Comparison of ENCODE assay signal across 19 cellular contexts in the genomic region with DNA sequence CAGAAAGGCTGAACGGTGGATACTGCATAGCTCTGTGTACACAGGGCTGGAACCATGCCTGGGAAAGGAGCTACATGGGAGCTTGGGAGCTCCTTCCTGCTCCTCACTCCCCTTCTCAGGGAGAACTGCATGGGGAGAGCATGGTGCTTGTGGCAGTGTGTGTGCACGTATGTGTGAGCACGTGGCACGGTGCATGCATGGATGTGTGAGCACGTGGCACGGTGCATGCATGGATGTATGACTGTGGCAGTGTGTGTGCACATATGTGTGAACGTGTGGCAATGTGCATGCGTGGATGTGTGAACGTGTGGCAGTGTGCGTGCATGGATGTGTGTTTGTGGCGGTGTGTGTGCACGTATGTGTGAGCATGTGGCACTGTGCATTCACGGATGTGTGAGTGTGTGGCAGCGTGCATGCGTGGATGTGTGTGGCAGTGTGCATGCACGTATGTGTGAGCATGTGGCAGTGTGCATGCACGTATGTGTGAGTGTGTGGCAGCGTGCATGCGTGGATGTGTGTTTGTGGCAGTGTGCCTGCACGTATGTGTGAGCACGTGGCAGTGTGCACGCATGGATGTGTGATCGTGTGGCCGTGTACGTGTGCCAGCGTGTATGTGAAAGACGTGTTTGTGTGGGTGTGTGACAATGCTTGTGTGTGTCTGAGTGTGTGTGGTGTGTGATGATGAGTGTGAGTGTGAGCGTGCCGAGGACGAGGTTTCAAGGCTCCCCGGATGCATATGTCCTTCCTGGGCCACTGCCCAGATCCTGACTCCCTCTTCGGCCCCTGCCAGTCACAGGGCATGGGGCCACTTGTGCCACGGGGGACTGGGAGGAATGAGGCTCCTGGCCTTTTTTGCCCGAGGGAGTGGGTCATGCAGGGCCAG. TPM values are rescaled to one million over a fixed set of nuclear protein-coding genes. Genes with fewer than 3 reads are reported as not detected.
A peak's percentile ranks its signal among the peaks of the same experiment; 100 is the strongest.
DNase-seq lines count a peak whose midpoint lies in the region; ATAC-seq, FAIRE-seq and TF ChIP-seq lines count a peak whose summit lies in the region.
"Had no signal": no experiment of that assay in that cellular context is flagged by ENCODE, and none has a peak within 500 bp of the region (broad histone marks: within the 10 kb centered on the region; RNA-seq: fewer than 3 reads in every experiment).

No MANE protein-coding gene starts in this region.

- H3K27ac Mint-ChIP-seq in glutamatergic neuron (ENCODE audit: unreplicated experiment): no peak overlapping the region

- BruUV-seq in HepG2 (replicated peaks; lab: Mats Ljungman, UMichigan): no TSS peak

- no peak overlapping the region for H3K4me2 ChIP-seq in HepG2 (ENCODE audit: low read depth, low read length)
- H3K4me2 ChIP-seq: KMS-11, PC-9 had no signal

- POLR2A ChIA-PET in HepG2 (lab: Yijun Ruan, JAX): interaction anchor here (1.1 kb wide), 1 partner anchor 21 kb away, joined by 3 read pairs; no protein-coding TSS in a partner anchor

- H3K36me3 ChIP-seq in HepG2 (replicated peaks in 1 of 2; ENCODE audit: control insufficient read depth in 1 of 2, insufficient read depth in 2 of 2, low read length in 2 of 2) (no peaks in the 10 kb centered on the region), right lobe of liver (no peaks in the 10 kb centered on the region)

- H3K27ac ChIP-seq in HepG2 (ENCODE audit: extremely low read length, insufficient read depth, low read length) (no peak overlapping the region), right lobe of liver (no peak overlapping the region)
- H3K27ac ChIP-seq: C4-2B, GM23248, KMS-11, PC-9 had no signal

- ATAC-seq in HepG2 (no peak; the same call in 2 of the 3 replicates), right lobe of liver (no peak), GM18861 (IDR thresholded peaks at IDR 0.05; ENCODE audit: unreplicated experiment) (no peak)

- DNase-seq in HepG2 (ENCODE audit: low spot score) (no peak), right lobe of liver (no peak), RPMI7951 (ENCODE audit: low read depth) (peak; percentile 48), glutamatergic neuron (no peak), urothelium cell line (ENCODE audit: low spot score) (no peak), SIG-M5 treated with dmso at 0.1 percent for 504 hours (lab: John Stamatoyannopoulos, UW; ENCODE audit: unreplicated experiment) (no peak), NCI-H345 treated with DMSO at 0.1 percent for 48 hours (lab: John Stamatoyannopoulos, UW; ENCODE audit: unreplicated experiment) (no peak)
- DNase-seq: DMS 273 treated with DMSO at 0.1 percent for 48 hours, GF-D8, NCI-H1436 treated with DMSO at 0.1 percent for 48 hours, NCI-H2029 treated with DMSO at 0.1 percent for 48 hours, NCI-H2171 treated with DMSO at 0.1 percent for 48 hours, NCI-H774 had no signal

- peaks cover 14% of the 10 kb centered on the region for H3K27me3 Mint-ChIP-seq in glutamatergic neuron (ENCODE audit: unreplicated experiment)

- no peaks in the 10 kb centered on the region for H3K4me1 Mint-ChIP-seq in glutamatergic neuron (ENCODE audit: low read depth, unreplicated experiment)

- no peak for FAIRE-seq in HepG2 (lab: Jason Lieb, UNC)
- FAIRE-seq in urothelium cell line (lab: Jason Lieb, UNC): peak; percentile 99
- FAIRE-seq: A204.1 had no signal

- H3K36me3 Mint-ChIP-seq in glutamatergic neuron (ENCODE audit: unreplicated experiment): peaks cover 12% of the 10 kb centered on the region

- H3K9me3 ChIP-seq in HepG2 (ENCODE audit: low read length): peaks cover 8% of the 10 kb centered on the region
- H3K9me3 ChIP-seq in right lobe of liver: no peaks in the 10 kb centered on the region

- H3K4me1 ChIP-seq in HepG2 (ENCODE audit: insufficient read depth, low read length) (peaks cover 23% of the 10 kb centered on the region), right lobe of liver (peaks cover 0 to 22% (median 9%) of the 10 kb centered on the region in 4 donors)

- no peak overlapping the region for H3K4me3 ChIP-seq in HepG2 (replicated peaks in 1 of 3; ENCODE audit: insufficient read depth in 1 of 3, low read depth in 2 of 3, low read length in 3 of 3)
- H3K4me3 ChIP-seq in right lobe of liver: no peak overlapping the region
- H3K4me3 ChIP-seq: GM23248, PC-9 had no signal

- TF ChIP-seq POLR2A in HepG2 (IDR thresholded peaks at IDR 0.05; ENCODE audit: insufficient read depth in 1 of 2, low read depth in 2 of 2, low read length in 2 of 2) (no peak), right lobe of liver (IDR thresholded peaks at IDR 0.05) (no peak)

- in situ Hi-C loops in HepG2 (cut with HindIII; ENCODE audit: extremely low pct_ligation_motif_present, low pct_unique_long_range_greater_than_20kb): no loop called here

- H3K79me2 ChIP-seq in HepG2 (ENCODE audit: insufficient read depth, low read length): no peaks in the 10 kb centered on the region

- H3K4me3 Mint-ChIP-seq in glutamatergic neuron (ENCODE audit: unreplicated experiment): peak overlapping the region; percentile 11

- intact Hi-C loops in HepG2 (cut with micrococcal nuclease; ENCODE audit: unreplicated experiment): no loop called here
- intact Hi-C loops in right lobe of liver (cut with DNase I): no loop called here

- TF ChIP-seq EP300 in HepG2 (IDR thresholded peaks at IDR 0.05; ENCODE audit: low read depth in 2 of 2, low read length in 2 of 2) (no peak), HepG2 (CRISPR knock-in tag; IDR thresholded peaks at IDR 0.05; ENCODE audit: borderline replicate concordance) (no peak)

- no peak for TF ChIP-seq RAD21 in HepG2 (CRISPR knock-in tag; IDR thresholded peaks at IDR 0.05)

- TF ChIP-seq CTCF in HepG2 (CRISPR knock-in tag; IDR thresholded peaks at IDR 0.05) (no peak), right lobe of liver (IDR thresholded peaks at IDR 0.05) (no peak), glutamatergic neuron (IDR thresholded peaks at IDR 0.05; ENCODE audit: partially characterized antibody, unreplicated experiment) (no peak)

- H3K9ac ChIP-seq in HepG2 (ENCODE audit: insufficient read depth, low read depth, low read length): no peak overlapping the region
- H3K9ac ChIP-seq: GM23248, KMS-11 had no signal

- peaks cover 13% of the 10 kb centered on the region for H3K9me3 Mint-ChIP-seq in glutamatergic neuron (ENCODE audit: unreplicated experiment)

- H2AFZ ChIP-seq in HepG2 (ENCODE audit: low read length): no peak overlapping the region
- H2AFZ ChIP-seq: GM23248, PC-9 had no signal

- no peaks in the 10 kb centered on the region; the same call in 1 of the 2 replicates for H4K20me1 ChIP-seq in HepG2 (ENCODE audit: insufficient read depth, low read length)

- CTCF ChIA-PET in HepG2 (lab: Yijun Ruan, JAX; ENCODE audit: low intra/inter-chr PET ratio, low total read pairs): interaction anchor here (1.2 to 1.8 kb wide), 2 partner anchors 21 to 86 kb away, joined by 4 to 9 read pairs; no protein-coding TSS in a partner anchor

- WGBS in HepG2 (ENCODE audit: low lambda C conversion rate): 63% methylated on average over 34 of the region's 34 CpGs
- WGBS in right lobe of liver (ENCODE audit: insufficient coverage, low coverage, low lambda C conversion rate, missing lambda C conversion rate): 85% methylated on average over 19 of the region's 34 CpGs

- H3K27me3 ChIP-seq in HepG2 (ENCODE audit: control insufficient read depth in 1 of 2, insufficient read depth in 2 of 2, low read length in 2 of 2) (peaks cover 8 to 53% of the 10 kb centered on the region in 2 experiments; a peak in 4 of 5 replicates), right lobe of liver (no peaks in the 10 kb centered on the region)

RNA-seq across cellular contexts. Expression of gene JPH3, which starts 52.4 kb away (rescaled TPM):
- total RNA-seq in HepG2 (2016; rRNA removed; fragmentation: Illumina TruSeq; extraction: Trizol) (not detected in 2 replicates), right lobe of liver (under 1 TPM in 2 of 6 experiments, not detected in 4; 0.07 to 0.12 TPM), glutamatergic neuron (ENCODE audit: unreplicated experiment) (10.5 TPM)
- not detected in 2 replicates for total RNA-seq in HepG2 (2016; cell fraction: cytosol; rRNA removed; fragmentation: Illumina TruSeq; extraction: Trizol; ENCODE audit: low read depth)
- not detected in 2 replicates for total RNA-seq in HepG2 (2016; cell fraction: insoluble cytoplasmic fraction; rRNA removed; fragmentation: Illumina TruSeq; extraction: Trizol)
- total RNA-seq in HepG2 (2016; cell fraction: membrane; rRNA removed; fragmentation: Illumina TruSeq; extraction: Trizol): not detected in 2 replicates
- total RNA-seq in HepG2 (2016; cell fraction: nucleus; rRNA removed; fragmentation: Illumina TruSeq; extraction: Trizol): not detected in 2 replicates
- polyA plus RNA-seq in HepG2 (2011; rRNA removed): not detected in 2 replicates
- not detected in 2 replicates for polyA plus RNA-seq in HepG2 (2011; cell fraction: cytosol; rRNA removed)
- polyA plus RNA-seq in HepG2 (2011; cell fraction: nucleus; rRNA removed): not detected in 2 replicates
- polyA plus RNA-seq in HepG2 (2012): 0.07 and 0.08 TPM in 2 replicates
- polyA plus RNA-seq in HepG2 (2016; cell fraction: cytosol; fragmentation: Illumina TruSeq; extraction: Trizol; ENCODE audit: low read depth): not detected in 2 replicates
- not detected in 2 replicates for polyA plus RNA-seq in HepG2 (2016; cell fraction: insoluble cytoplasmic fraction; fragmentation: Illumina TruSeq; extraction: Trizol; ENCODE audit: low read depth)
- not detected in 2 replicates for polyA plus RNA-seq in HepG2 (2016; cell fraction: membrane; fragmentation: Illumina TruSeq; extraction: Trizol; ENCODE audit: low read depth)
- polyA plus RNA-seq in HepG2 (2016; cell fraction: nucleus; fragmentation: Illumina TruSeq; extraction: Trizol; ENCODE audit: insufficient read depth, low read depth): not detected in 2 replicates
- polyA minus RNA-seq in HepG2 (2011; rRNA and poly(A)+ RNA removed; ENCODE audit: low replicate concordance): 0.07 TPM in 1 of 2 replicates, not detected in the other
- not detected in 2 replicates for polyA minus RNA-seq in HepG2 (2011; cell fraction: cytosol; rRNA and poly(A)+ RNA removed)
- not detected in 2 replicates for polyA minus RNA-seq in HepG2 (2011; cell fraction: nucleus; rRNA and poly(A)+ RNA removed)
- not detected in 2 replicates for total RNA-seq in RPMI7951 (2014; rRNA removed; shearing (Covaris generic))
- total RNA-seq: GM23248, PC-9 had no signal
- polyA plus RNA-seq: GM23248 had no signal

RNA-seq across cellular contexts. Expression of gene ZCCHC14, which starts 57.0 kb away (rescaled TPM):
- total RNA-seq in HepG2 (2016; rRNA removed; fragmentation: Illumina TruSeq; extraction: Trizol): 12.5 and 20.4 TPM in 2 replicates
- total RNA-seq in HepG2 (2016; cell fraction: cytosol; rRNA removed; fragmentation: Illumina TruSeq; extraction: Trizol; ENCODE audit: low read depth): 10.4 and 15.8 TPM in 2 replicates
- 11.4 and 19.2 TPM in 2 replicates for total RNA-seq in HepG2 (2016; cell fraction: insoluble cytoplasmic fraction; rRNA removed; fragmentation: Illumina TruSeq; extraction: Trizol)
- total RNA-seq in HepG2 (2016; cell fraction: membrane; rRNA removed; fragmentation: Illumina TruSeq; extraction: Trizol): 9.4 and 10.4 TPM in 2 replicates
- 21.7 and 25.2 TPM in 2 replicates for total RNA-seq in HepG2 (2016; cell fraction: nucleus; rRNA removed; fragmentation: Illumina TruSeq; extraction: Trizol)
- 12.4 and 13.9 TPM in 2 replicates for polyA plus RNA-seq in HepG2 (2011; rRNA removed)
- polyA plus RNA-seq in HepG2 (2011; cell fraction: cytosol; rRNA removed): 7.2 and 8.1 TPM in 2 replicates
- polyA plus RNA-seq in HepG2 (2011; cell fraction: nucleus; rRNA removed): 44.4 and 55.9 TPM in 2 replicates
- 24.9 and 25.6 TPM in 2 replicates for polyA plus RNA-seq in HepG2 (2012)
- 0.75 and 0.90 TPM in 2 replicates for polyA plus RNA-seq in HepG2 (2016; cell fraction: cytosol; fragmentation: Illumina TruSeq; extraction: Trizol; ENCODE audit: low read depth)
- 19.5 and 24.4 TPM in 2 replicates for polyA plus RNA-seq in HepG2 (2016; cell fraction: insoluble cytoplasmic fraction; fragmentation: Illumina TruSeq; extraction: Trizol; ENCODE audit: low read depth)
- 3.1 and 3.9 TPM in 2 replicates for polyA plus RNA-seq in HepG2 (2016; cell fraction: membrane; fragmentation: Illumina TruSeq; extraction: Trizol; ENCODE audit: low read depth)
- 46.5 and 48.4 TPM in 2 replicates for polyA plus RNA-seq in HepG2 (2016; cell fraction: nucleus; fragmentation: Illumina TruSeq; extraction: Trizol; ENCODE audit: insufficient read depth, low read depth)
- polyA minus RNA-seq in HepG2 (2011; rRNA and poly(A)+ RNA removed; ENCODE audit: low replicate concordance): 16.6 and 28.7 TPM in 2 replicates
- 20.6 and 23.9 TPM in 2 replicates for polyA minus RNA-seq in HepG2 (2011; cell fraction: cytosol; rRNA and poly(A)+ RNA removed)
- polyA minus RNA-seq in HepG2 (2011; cell fraction: nucleus; rRNA and poly(A)+ RNA removed): 24.0 and 26.7 TPM in 2 replicates
- total RNA-seq in right lobe of liver: 10 to 100 TPM; 12.6 to 26.5 (median 17.7) TPM
- 6.5 and 7.6 TPM in 2 replicates for total RNA-seq in RPMI7951 (2014; rRNA removed; shearing (Covaris generic))
- total RNA-seq in glutamatergic neuron (ENCODE audit: unreplicated experiment): 29.2 TPM

Comparison
In these comparisons a context has a peak if more than half of its experiments do, and no peak if none do; other contexts are left out.
1. RNA of gene JPH3, which starts 52.4 kb away (total RNA-seq): 10.5 TPM in glutamatergic neuron (single experiment); 0.07 to 0.12 TPM in right lobe of liver, not detected in HepG2 and not detected in RPMI7951; every median in the first group is over 10 times any median in the second.